ENCODE assay signal across 8 cellular contexts in the genomic region with DNA sequence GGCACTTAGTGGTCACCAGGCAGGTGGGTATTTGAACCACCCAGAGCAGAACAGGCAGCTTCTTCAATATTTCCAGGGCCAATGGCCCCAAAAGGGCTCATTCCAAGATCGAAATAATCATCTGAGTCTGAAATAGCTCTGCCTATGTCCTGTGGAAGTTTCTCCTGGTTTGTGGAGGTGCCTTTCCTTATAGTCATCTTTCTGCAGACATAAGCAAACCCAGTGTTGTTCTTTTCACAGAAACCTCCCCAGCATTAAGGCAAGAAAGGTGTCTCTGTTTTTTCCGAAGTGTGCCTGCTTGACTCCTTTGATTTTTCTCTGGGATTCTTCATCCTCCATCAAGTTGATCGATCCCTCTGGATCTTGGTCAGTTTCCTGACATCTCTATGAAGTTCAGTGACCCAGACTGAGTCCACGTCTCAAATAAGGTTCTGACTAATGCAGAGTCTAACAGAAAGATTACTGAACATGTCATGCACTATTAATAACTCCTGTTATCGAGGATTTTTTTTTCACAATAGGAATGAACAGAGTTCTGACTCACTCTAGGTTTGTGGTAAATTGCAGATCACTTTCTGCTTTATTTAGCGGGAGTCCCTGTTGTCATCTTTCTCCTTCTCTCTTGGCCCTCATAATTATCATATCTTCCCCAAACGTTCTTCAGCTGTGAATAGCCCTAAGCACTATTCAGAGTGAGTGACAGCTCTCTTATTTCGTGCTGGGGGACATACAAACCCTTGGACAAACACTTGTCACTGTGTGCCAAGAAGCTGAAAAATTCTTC. TPM values are rescaled to one million over a fixed set of nuclear protein-coding genes. Genes with fewer than 3 reads are reported as not detected.
DNase-seq lines count a peak whose midpoint lies in the region; ATAC-seq and TF ChIP-seq lines count a peak whose summit lies in the region.

No MANE protein-coding gene starts in this region.

- H3K27me3 ChIP-seq in Caco-2 (replicated peaks; ENCODE audit: control insufficient read depth, insufficient read depth, low read length) (no peaks in the 10 kb centered on the region), MG63 (no peaks in the 10 kb centered on the region), mucosa of stomach (ENCODE audit: control insufficient read depth, insufficient read depth, low read length) (no peaks in the 10 kb centered on the region)

- H3K4me1 ChIP-seq in Caco-2 (peaks cover 29% of the 10 kb centered on the region), mucosa of stomach (ENCODE audit: control insufficient read depth, insufficient read depth, low read length) (peaks cover 40% of the 10 kb centered on the region)

- CTCF ChIA-PET in Caco-2 (lab: Charles Lee), result no interaction called here

- peak overlapping the region; percentile 97 for H3K27ac Mint-ChIP-seq in Caco-2 (ENCODE audit: unreplicated experiment)
- peak overlapping the region in 3 of 5 experiments; percentile 12 to 96 (median 96) for H3K27ac Mint-ChIP-seq in brain

- DNase-seq in Caco-2 (no peak), MG63 (peak; percentile 39), left lobe of liver (ENCODE audit: low spot score) (no peak)
- no peak for DNase-seq in stimulated activated CD4-positive, alpha-beta T cell treated with anti-CD3 and anti-CD28 coated beads, Interleukin-4, amount 100 ng/mL, for 1 hour

- no TSS peak for BruUV-seq in Caco-2 (replicated peaks; lab: Mats Ljungman, UMichigan)

- H3K36me3 Mint-ChIP-seq in Caco-2 (ENCODE audit: insufficient read depth, unreplicated experiment) (peaks cover 11% of the 10 kb centered on the region), brain (no peaks in the 10 kb centered on the region)

- H3K4me1 Mint-ChIP-seq in Caco-2 (ENCODE audit: low read depth, unreplicated experiment), result peaks cover 14% of the 10 kb centered on the region
- H3K4me1 Mint-ChIP-seq in brain, result peaks cover 56% of the 10 kb centered on the region

- peak overlapping the region; percentile 78 for H3K9ac ChIP-seq in mucosa of stomach (ENCODE audit: low read length)

- TF ChIP-seq CTCF in Caco-2 (IDR thresholded peaks at IDR 0.05; ENCODE audit: insufficient read depth in 1 of 2, low read depth in 1 of 2, low read length in 1 of 2, severe bottlenecking in 1 of 2, unreplicated experiment in 1 of 2), result no peak
- TF ChIP-seq CTCF in brain (conservative IDR thresholded peaks at IDR 0.05), result no peak

- POLR2A ChIA-PET in Caco-2 (lab: Charles Lee), result no interaction called here

- no peaks in the 10 kb centered on the region for H3K9me3 Mint-ChIP-seq in Caco-2 (ENCODE audit: unreplicated experiment)
- H3K9me3 Mint-ChIP-seq in brain, result no peaks in the 10 kb centered on the region

- H3K4me3 ChIP-seq in Caco-2 (ENCODE audit: low read depth, low read length) (no peak overlapping the region), MG63 (peak overlapping the region; percentile 2; the same call in 1 of the 2 replicates), mucosa of stomach (ENCODE audit: low read length) (no peak overlapping the region)

- H3K36me3 ChIP-seq in Caco-2 (ENCODE audit: control insufficient read depth, insufficient read depth, low read length) (no peaks in the 10 kb centered on the region), MG63 (peaks cover 6% of the 10 kb centered on the region), mucosa of stomach (ENCODE audit: control insufficient read depth, insufficient read depth, low read length) (no peaks in the 10 kb centered on the region)

- H3K4me3 Mint-ChIP-seq in Caco-2 (ENCODE audit: unreplicated experiment) (no peak overlapping the region), brain (peak overlapping the region; percentile 38 to 95 (median 90))

- intact Hi-C loops in Caco-2 (cut with micrococcal nuclease; ENCODE audit: unreplicated experiment), result loop anchor here (5.0 kb wide), 1 partner anchor 147 kb away; no protein-coding TSS in a partner anchor

- no peaks in the 10 kb centered on the region for H3K9me3 ChIP-seq in Caco-2
- no peaks in the 10 kb centered on the region for H3K9me3 ChIP-seq in MG63
- no peaks in the 10 kb centered on the region for H3K9me3 ChIP-seq in mucosa of stomach (ENCODE audit: control insufficient read depth, low read length)

- H3K27me3 Mint-ChIP-seq in Caco-2 (ENCODE audit: insufficient read depth, unreplicated experiment) (no peaks in the 10 kb centered on the region), brain (peaks cover 15% of the 10 kb centered on the region)

- ATAC-seq in GM21360 (IDR thresholded peaks at IDR 0.05; ENCODE audit: unreplicated experiment) (no peak), left lobe of liver (no peak), GM21576 (IDR thresholded peaks at IDR 0.05; ENCODE audit: unreplicated experiment) (no peak)

RNA-seq across cellular contexts. Expression of a gene that starts 1.5 kb away (rescaled TPM):
- total RNA-seq in Caco-2 (2022) (not detected in 2 replicates), left lobe of liver (not detected)
- not detected in 2 replicates for total RNA-seq in MG63 (2014; rRNA removed; shearing (Covaris generic); ENCODE audit: low replicate concordance)
- not detected for polyA plus RNA-seq in brain (ENCODE audit: insufficient read depth, low read depth, low replicate concordance)

RNA-seq across cellular contexts. Expression of a gene that starts 1.7 kb away (rescaled TPM):
- 70.6 and 75.2 TPM in 2 replicates for total RNA-seq in Caco-2 (2022)
- 54.1 and 80.1 TPM in 2 replicates for total RNA-seq in MG63 (2014; rRNA removed; shearing (Covaris generic); ENCODE audit: low replicate concordance)
- 138 TPM for polyA plus RNA-seq in brain (ENCODE audit: insufficient read depth, low read depth, low replicate concordance)
- 159 TPM for total RNA-seq in left lobe of liver

RNA-seq across cellular contexts. Expression of a gene that starts 10.6 kb away (rescaled TPM):
- total RNA-seq in Caco-2 (2022), result 8.0 TPM in 2 replicates
- total RNA-seq in MG63 (2014; rRNA removed; shearing (Covaris generic); ENCODE audit: low replicate concordance), result 3.9 and 10.9 TPM in 2 replicates
- 2.8 TPM for polyA plus RNA-seq in brain (ENCODE audit: insufficient read depth, low read depth, low replicate concordance)
- total RNA-seq in left lobe of liver, result 32.2 TPM

RNA-seq across cellular contexts. Expression of a gene that starts 33.7 kb away (rescaled TPM):
- total RNA-seq in Caco-2 (2022) (not detected in 2 replicates), left lobe of liver (not detected)
- total RNA-seq in MG63 (2014; rRNA removed; shearing (Covaris generic); ENCODE audit: low replicate concordance), result not detected in 2 replicates
- not detected for polyA plus RNA-seq in brain (ENCODE audit: insufficient read depth, low read depth, low replicate concordance)

RNA-seq across cellular contexts. Expression of a gene that starts 51.5 kb away (rescaled TPM):
- total RNA-seq in Caco-2 (2022), result 179 and 195 TPM in 2 replicates
- 232 and 331 TPM in 2 replicates for total RNA-seq in MG63 (2014; rRNA removed; shearing (Covaris generic); ENCODE audit: low replicate concordance)
- polyA plus RNA-seq in brain (ENCODE audit: insufficient read depth, low read depth, low replicate concordance), result 166 TPM
- 52.4 TPM for total RNA-seq in left lobe of liver
